ENCODE assay signal across 13 cellular contexts in genomic region chr3:64186667-64187064, GRCh38. TPM values are rescaled to one million over a fixed set of nuclear protein-coding genes. Genes with fewer than 3 reads are reported as not detected.
DNase-seq lines count a peak whose midpoint lies in the region; ATAC-seq and TF ChIP-seq lines count a peak whose summit lies in the region.
"Had no signal": no experiment of that assay in that cellular context is flagged by ENCODE, and none has a peak within 500 bp of the region (broad histone marks: within the 10 kb centered on the region; RNA-seq: fewer than 3 reads in every experiment).

No MANE protein-coding gene starts in this region.

- WGBS in GM23248 (ENCODE audit: low coverage in 1 of 2, low lambda C conversion rate in 2 of 2, missing lambda C conversion rate in 2 of 2), 2 experiments, result 62 to 64% methylated on average over 2 of the region's 2 CpGs

- H3K4me3 Mint-ChIP-seq in chondrocyte (ENCODE audit: unreplicated experiment), result no peak overlapping the region
- no peak overlapping the region for H3K4me3 Mint-ChIP-seq in CD4-positive, alpha-beta memory T cell
- H3K4me3 Mint-ChIP-seq: activated CD4-positive, alpha-beta T cell treated with anti-CD3 and anti-CD28 coated beads for 36 hours; activated T-helper 17 cell treated with anti-CD3 and anti-CD28 coated beads, Interleukin-2, amount 50 U/mL, for 72 hours; central memory CD8-positive, alpha-beta T cell had no signal

- no peaks in the 10 kb centered on the region for H3K9me2 ChIP-seq in GM23248 (ENCODE audit: insufficient read depth)

- CTCF ChIA-PET in CD4-positive, alpha-beta memory T cell (lab: Charles Lee; ENCODE audit: partially characterized antibody), result no interaction called here

- DNase-seq in GM23248 (no peak), chondrocyte (ENCODE audit: low spot score) (no peak), left lung (no peak), iPS-NIHi11 (ENCODE audit: low spot score) (no peak), HPDE6-E6E7 (ENCODE audit: extremely low spot score) (no peak)
- DNase-seq in CD4-positive, alpha-beta memory T cell, result no peak
- DNase-seq: activated CD4-positive, alpha-beta T cell treated with anti-CD3 and anti-CD28 coated beads for 36 hours; NCI-H1105; NCI-H526 had no signal

- no peaks in the 10 kb centered on the region for H3K36me3 ChIP-seq in GM23248 (ENCODE audit: low read depth)
- H3K36me3 ChIP-seq in left lung, result no peaks in the 10 kb centered on the region
- no peaks in the 10 kb centered on the region for H3K36me3 ChIP-seq in skeletal muscle satellite cell (ENCODE audit: insufficient read depth, low read length)
- no peaks in the 10 kb centered on the region for H3K36me3 ChIP-seq in CD4-positive, alpha-beta memory T cell (ENCODE audit: insufficient read depth, low read length)

- intact Hi-C loops in left lung (cut with DNase I), result no loop called here
- intact Hi-C loops in CD4-positive, alpha-beta memory T cell (cut with micrococcal nuclease), result no loop called here

- in situ Hi-C loops in GM23248 (cut with MboI), result no loop called here

- H3K4me2 ChIP-seq in GM23248 (ENCODE audit: unreplicated experiment), result peak overlapping the region; percentile 79
- peak overlapping the region; percentile 74 for H3K4me2 ChIP-seq in skeletal muscle satellite cell (ENCODE audit: low read length)

- H3K9ac ChIP-seq in GM23248 (peak overlapping the region; percentile 78), skeletal muscle satellite cell (ENCODE audit: low read depth, low read length) (peak overlapping the region; percentile 68)

- no peak for ATAC-seq in left lung
- no peak for ATAC-seq in HG02623 (IDR thresholded peaks at IDR 0.05; ENCODE audit: unreplicated experiment)
- ATAC-seq: activated CD4-positive, alpha-beta T cell treated with anti-CD3 and anti-CD28 coated beads for 36 hours; activated T-helper 17 cell treated with anti-CD3 and anti-CD28 coated beads, Interleukin-2, amount 50 U/mL, for 72 hours had no signal

- H3K27me3 Mint-ChIP-seq in chondrocyte (ENCODE audit: low read depth), result no peaks in the 10 kb centered on the region
- H3K27me3 Mint-ChIP-seq in CD4-positive, alpha-beta memory T cell, result peaks cover 2 to 3% of the 10 kb centered on the region in 2 donors

- peaks cover 91% of the 10 kb centered on the region for H3K4me1 ChIP-seq in GM23248 (ENCODE audit: insufficient read depth)
- H3K4me1 ChIP-seq in left lung, result peaks cover 24 to 51% of the 10 kb centered on the region in 2 donors
- peaks cover 72% of the 10 kb centered on the region for H3K4me1 ChIP-seq in skeletal muscle satellite cell (ENCODE audit: control insufficient read depth, insufficient read depth, low read length)
- H3K4me1 ChIP-seq in CD4-positive, alpha-beta memory T cell (ENCODE audit: insufficient read depth, low read length), result no peaks in the 10 kb centered on the region

- H3K27me3 ChIP-seq in GM23248 (replicated peaks; ENCODE audit: insufficient read depth) (no peaks in the 10 kb centered on the region), left lung (no peaks in the 10 kb centered on the region), skeletal muscle satellite cell (ENCODE audit: control insufficient read depth, insufficient read depth, low read length) (no peaks in the 10 kb centered on the region)
- H3K27me3 ChIP-seq in CD4-positive, alpha-beta memory T cell (ENCODE audit: insufficient read depth, low read length), result no peaks in the 10 kb centered on the region

- H3K4me1 Mint-ChIP-seq in chondrocyte (ENCODE audit: low read depth), result peaks cover 89% of the 10 kb centered on the region
- H3K4me1 Mint-ChIP-seq in CD4-positive, alpha-beta memory T cell, result no peaks in the 10 kb centered on the region
- H3K4me1 Mint-ChIP-seq: activated CD4-positive, alpha-beta T cell treated with anti-CD3 and anti-CD28 coated beads for 36 hours; activated T-helper 17 cell treated with anti-CD3 and anti-CD28 coated beads, Interleukin-2, amount 50 U/mL, for 72 hours; central memory CD8-positive, alpha-beta T cell had no signal

- H3K36me3 Mint-ChIP-seq in chondrocyte (ENCODE audit: low read depth), result peaks cover 8% of the 10 kb centered on the region
- no peaks in the 10 kb centered on the region for H3K36me3 Mint-ChIP-seq in CD4-positive, alpha-beta memory T cell

- H3F3A ChIP-seq in GM23248 (ENCODE audit: insufficient read depth), result peaks cover 94% of the 10 kb centered on the region

- no peak overlapping the region for H2AFZ ChIP-seq in GM23248

- no peak for TF ChIP-seq CTCF in chondrocyte (IDR thresholded peaks at IDR 0.05)
- no peak for TF ChIP-seq CTCF in left lung (IDR thresholded peaks at IDR 0.05)

- H3K9me3 ChIP-seq in GM23248 (ENCODE audit: low read depth) (no peaks in the 10 kb centered on the region), left lung (no peaks in the 10 kb centered on the region), skeletal muscle satellite cell (replicated peaks; ENCODE audit: low read length) (no peaks in the 10 kb centered on the region)
- H3K9me3 ChIP-seq in CD4-positive, alpha-beta memory T cell (ENCODE audit: control insufficient read depth in 1 of 2, low read length in 2 of 2), result no peaks in the 10 kb centered on the region

- H3K4me3 ChIP-seq in GM23248, result peak overlapping the region; percentile 32; the same call in 1 of the 2 replicates
- H3K4me3 ChIP-seq in left lung, result no peak overlapping the region
- H3K4me3 ChIP-seq in skeletal muscle satellite cell (ENCODE audit: low read length), result peak overlapping the region; percentile 32
- no peak overlapping the region for H3K4me3 ChIP-seq in CD4-positive, alpha-beta memory T cell (ENCODE audit: low read length in 2 of 2)

- H3K79me2 ChIP-seq in GM23248 (ENCODE audit: insufficient read depth), result peaks cover 81% of the 10 kb centered on the region

- H3K27ac Mint-ChIP-seq in chondrocyte (ENCODE audit: unreplicated experiment), result peak overlapping the region; percentile 96
- no peak overlapping the region for H3K27ac Mint-ChIP-seq in CD4-positive, alpha-beta memory T cell
- H3K27ac Mint-ChIP-seq: activated CD4-positive, alpha-beta T cell treated with anti-CD3 and anti-CD28 coated beads for 36 hours; activated T-helper 17 cell treated with anti-CD3 and anti-CD28 coated beads, Interleukin-2, amount 50 U/mL, for 72 hours had no signal

- H3K27ac ChIP-seq in GM23248 (peak overlapping the region; percentile 97), left lung (peak overlapping the region; percentile 67 to 79)
- no peak overlapping the region for H3K27ac ChIP-seq in CD4-positive, alpha-beta memory T cell (ENCODE audit: low read depth, low read length)

- H4K20me1 ChIP-seq in GM23248 (ENCODE audit: insufficient read depth), result no peaks in the 10 kb centered on the region

- no peaks in the 10 kb centered on the region for H3K9me3 Mint-ChIP-seq in chondrocyte (ENCODE audit: low read depth)
- H3K9me3 Mint-ChIP-seq in CD4-positive, alpha-beta memory T cell, result peaks cover 0 to 2% (median 0%) of the 10 kb centered on the region in 8 donors
- H3K9me3 Mint-ChIP-seq: activated T-helper 17 cell treated with anti-CD3 and anti-CD28 coated beads, Interleukin-2, amount 50 U/mL, for 72 hours had no signal

- POLR2A ChIA-PET in CD4-positive, alpha-beta memory T cell (lab: Charles Lee; ENCODE audit: partially characterized antibody), result no interaction called here

RNA-seq across cellular contexts. Expression of gene PRICKLE2, which starts 38.6 kb away (rescaled TPM):
- total RNA-seq in GM23248 (2014; rRNA removed; shearing (Covaris generic)), result 19.6 and 24.8 TPM in 2 replicates
- polyA plus RNA-seq in GM23248 (2016; fragmentation: Nextera tagmentation; extraction: Ambion mirVana), result 7.0 and 7.3 TPM in 2 replicates
- total RNA-seq in chondrocyte, result 48.2 to 103 TPM (median 60.5 TPM) in 3 replicates
- total RNA-seq in left lung, result 10 to 100 TPM; 34.5 to 36.7 TPM
- total RNA-seq in skeletal muscle satellite cell (2012; rRNA removed), result 26.0 and 26.4 TPM in 2 replicates
- not detected for total RNA-seq in CD4-positive, alpha-beta memory T cell
- not detected for polyA plus RNA-seq in CD4-positive, alpha-beta memory T cell
- total RNA-seq: activated CD4-positive, alpha-beta T cell treated with anti-CD3 and anti-CD28 coated beads for 36 hours; activated T-helper 17 cell treated with anti-CD3 and anti-CD28 coated beads, Interleukin-2, amount 50 U/mL, for 72 hours had no signal

Comparison
In these comparisons a context has a peak if more than half of its experiments do, and no peak if none do; other contexts are left out.
1. H3K4me3 ChIP-seq: peak in GM23248 (single experiment) and skeletal muscle satellite cell (single experiment); none in left lung (0 of 2) and CD4-positive, alpha-beta memory T cell (0 of 2).
2. RNA of gene PRICKLE2, which starts 38.6 kb away (total RNA-seq): 48.2 to 103 TPM in chondrocyte, 34.5 to 36.7 TPM in left lung and 19.6 to 24.8 TPM in GM23248; not detected in CD4-positive, alpha-beta memory T cell; every median in the first group is over 10 times any median in the second.